In genomic region chr11:33941637-33942160, GRCh38 we compare ENCODE assay signal across 1 cellular context.
TF ChIP-seq lines count a peak whose summit lies in the region.

No MANE protein-coding gene starts in this region.

TF ChIP-seq in K562, 482 proteins besides CTCF, POLR2A, EP300 and RAD21 (continued from another document and continues in another):
- TF ChIP-seq SMAD3 (CRISPR knock-in tag; conservative IDR thresholded peaks at IDR 0.05) (peak; percentile 33; the same call in 1 of the 2 replicates), ZNF12 (CRISPR knock-in tag; IDR thresholded peaks at IDR 0.05) (peak; percentile 68; the same call in 1 of the 2 replicates), ZNF280B (CRISPR knock-in tag; IDR thresholded peaks at IDR 0.05) (no peak), ZNF3 (CRISPR knock-in tag; IDR thresholded peaks at IDR 0.05) (no peak), SIRT6 (IDR thresholded peaks at IDR 0.05; ENCODE audit: low read depth, low read length) (no peak), FOXJ2 (tag; IDR thresholded peaks at IDR 0.05) (no peak), HMG20A (CRISPR knock-in tag; conservative IDR thresholded peaks at IDR 0.05) (no peak), GTF2F1 (IDR thresholded peaks at IDR 0.05; ENCODE audit: low read depth, low read length) (no peak), STAT5B (CRISPR knock-in tag; IDR thresholded peaks at IDR 0.05) (no peak), RBM25 (IDR thresholded peaks at IDR 0.05; ENCODE audit: low read depth, low read length, severe bottlenecking) (no peak), CBFB (CRISPR knock-in tag; IDR thresholded peaks at IDR 0.05) (no peak), MAX (CRISPR knock-in tag; IDR thresholded peaks at IDR 0.05) (peak; percentile 88), COPS2 (conservative IDR thresholded peaks at IDR 0.05) (no peak), TAF7 (tag; IDR thresholded peaks at IDR 0.05) (peak; percentile 77), KDM1A (IDR thresholded peaks at IDR 0.05) (peak in 1 of 2 experiments; percentile 33; a peak in 1 of 4 replicates), ZNF444 (CRISPR knock-in tag; IDR thresholded peaks at IDR 0.05) (peak; percentile 23; the same call in 1 of the 2 replicates), SOX6 (IDR thresholded peaks at IDR 0.05) (peak; percentile 33; the same call in 1 of the 2 replicates), CHCHD3 (CRISPR knock-in tag; IDR thresholded peaks at IDR 0.05) (no peak), CREM (IDR thresholded peaks at IDR 0.05; ENCODE audit: low read depth) (peak; percentile 75; the same call in 1 of the 2 replicates), ZBTB49 (CRISPR knock-in tag; IDR thresholded peaks at IDR 0.05; ENCODE audit: borderline replicate concordance) (no peak), MED1 (CRISPR knock-in tag; IDR thresholded peaks at IDR 0.05; ENCODE audit: borderline replicate concordance) (no peak), FOXP1 (CRISPR knock-in tag; IDR thresholded peaks at IDR 0.05) (peak; percentile 51), RFX5 (IDR thresholded peaks at IDR 0.05; ENCODE audit: low read depth, low read length) (no peak), BHLHE40 (IDR thresholded peaks at IDR 0.05; ENCODE audit: low read length) (no peak), HEY1 (CRISPR knock-in tag; IDR thresholded peaks at IDR 0.05; ENCODE audit: borderline replicate concordance) (no peak), TAF1 (IDR thresholded peaks at IDR 0.05; ENCODE audit: control insufficient read depth, extremely low read depth, insufficient read depth, low read length, severe bottlenecking) (peak; percentile 43), TRIM25 (IDR thresholded peaks at IDR 0.05; ENCODE audit: borderline replicate concordance) (no peak), TSHZ1 (CRISPR knock-in tag; IDR thresholded peaks at IDR 0.05) (0 out of 2 replicates have a peak, but pooled peaks have one; percentile 27), SUPT5H (IDR thresholded peaks at IDR 0.05) (no peak; the same call in 1 of the 2 replicates), NFIC (IDR thresholded peaks at IDR 0.05) (peak; percentile 48), POLR2AphosphoS2 (IDR thresholded peaks at IDR 0.05; ENCODE audit: low read length) (no peak)
- TF ChIP-seq, protein P1, sequence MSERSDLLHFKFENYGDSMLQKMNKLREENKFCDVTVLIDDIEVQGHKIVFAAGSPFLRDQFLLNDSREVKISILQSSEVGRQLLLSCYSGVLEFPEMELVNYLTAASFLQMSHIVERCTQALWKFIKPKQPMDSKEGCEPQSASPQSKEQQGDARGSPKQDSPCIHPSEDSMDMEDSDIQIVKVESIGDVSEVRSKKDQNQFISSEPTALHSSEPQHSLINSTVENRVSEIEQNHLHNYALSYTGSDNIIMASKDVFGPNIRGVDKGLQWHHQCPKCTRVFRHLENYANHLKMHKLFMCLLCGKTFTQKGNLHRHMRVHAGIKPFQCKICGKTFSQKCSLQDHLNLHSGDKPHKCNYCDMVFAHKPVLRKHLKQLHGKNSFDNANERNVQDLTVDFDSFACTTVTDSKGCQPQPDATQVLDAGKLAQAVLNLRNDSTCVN (CRISPR knock-in tag; IDR thresholded peaks at IDR 0.05): no peak
- TF ChIP-seq, protein P2, sequence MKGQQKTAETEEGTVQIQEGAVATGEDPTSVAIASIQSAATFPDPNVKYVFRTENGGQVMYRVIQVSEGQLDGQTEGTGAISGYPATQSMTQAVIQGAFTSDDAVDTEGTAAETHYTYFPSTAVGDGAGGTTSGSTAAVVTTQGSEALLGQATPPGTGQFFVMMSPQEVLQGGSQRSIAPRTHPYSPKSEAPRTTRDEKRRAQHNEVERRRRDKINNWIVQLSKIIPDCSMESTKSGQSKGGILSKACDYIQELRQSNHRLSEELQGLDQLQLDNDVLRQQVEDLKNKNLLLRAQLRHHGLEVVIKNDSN (CRISPR knock-in tag; IDR thresholded peaks at IDR 0.05): peak; percentile 43; the same call in 1 of the 2 replicates
- TF ChIP-seq, protein P3, sequence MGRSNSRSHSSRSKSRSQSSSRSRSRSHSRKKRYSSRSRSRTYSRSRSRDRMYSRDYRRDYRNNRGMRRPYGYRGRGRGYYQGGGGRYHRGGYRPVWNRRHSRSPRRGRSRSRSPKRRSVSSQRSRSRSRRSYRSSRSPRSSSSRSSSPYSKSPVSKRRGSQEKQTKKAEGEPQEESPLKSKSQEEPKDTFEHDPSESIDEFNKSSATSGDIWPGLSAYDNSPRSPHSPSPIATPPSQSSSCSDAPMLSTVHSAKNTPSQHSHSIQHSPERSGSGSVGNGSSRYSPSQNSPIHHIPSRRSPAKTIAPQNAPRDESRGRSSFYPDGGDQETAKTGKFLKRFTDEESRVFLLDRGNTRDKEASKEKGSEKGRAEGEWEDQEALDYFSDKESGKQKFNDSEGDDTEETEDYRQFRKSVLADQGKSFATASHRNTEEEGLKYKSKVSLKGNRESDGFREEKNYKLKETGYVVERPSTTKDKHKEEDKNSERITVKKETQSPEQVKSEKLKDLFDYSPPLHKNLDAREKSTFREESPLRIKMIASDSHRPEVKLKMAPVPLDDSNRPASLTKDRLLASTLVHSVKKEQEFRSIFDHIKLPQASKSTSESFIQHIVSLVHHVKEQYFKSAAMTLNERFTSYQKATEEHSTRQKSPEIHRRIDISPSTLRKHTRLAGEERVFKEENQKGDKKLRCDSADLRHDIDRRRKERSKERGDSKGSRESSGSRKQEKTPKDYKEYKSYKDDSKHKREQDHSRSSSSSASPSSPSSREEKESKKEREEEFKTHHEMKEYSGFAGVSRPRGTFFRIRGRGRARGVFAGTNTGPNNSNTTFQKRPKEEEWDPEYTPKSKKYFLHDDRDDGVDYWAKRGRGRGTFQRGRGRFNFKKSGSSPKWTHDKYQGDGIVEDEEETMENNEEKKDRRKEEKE (IDR thresholded peaks at IDR 0.05; ENCODE audit: borderline replicate concordance in 1 of 2, control insufficient read depth in 1 of 2, low read depth in 2 of 2, low read length in 1 of 2): no peak
- TF ChIP-seq, protein P4, sequence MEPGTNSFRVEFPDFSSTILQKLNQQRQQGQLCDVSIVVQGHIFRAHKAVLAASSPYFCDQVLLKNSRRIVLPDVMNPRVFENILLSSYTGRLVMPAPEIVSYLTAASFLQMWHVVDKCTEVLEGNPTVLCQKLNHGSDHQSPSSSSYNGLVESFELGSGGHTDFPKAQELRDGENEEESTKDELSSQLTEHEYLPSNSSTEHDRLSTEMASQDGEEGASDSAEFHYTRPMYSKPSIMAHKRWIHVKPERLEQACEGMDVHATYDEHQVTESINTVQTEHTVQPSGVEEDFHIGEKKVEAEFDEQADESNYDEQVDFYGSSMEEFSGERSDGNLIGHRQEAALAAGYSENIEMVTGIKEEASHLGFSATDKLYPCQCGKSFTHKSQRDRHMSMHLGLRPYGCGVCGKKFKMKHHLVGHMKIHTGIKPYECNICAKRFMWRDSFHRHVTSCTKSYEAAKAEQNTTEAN (CRISPR knock-in tag; IDR thresholded peaks at IDR 0.05): no peak
- TF ChIP-seq, protein P5, sequence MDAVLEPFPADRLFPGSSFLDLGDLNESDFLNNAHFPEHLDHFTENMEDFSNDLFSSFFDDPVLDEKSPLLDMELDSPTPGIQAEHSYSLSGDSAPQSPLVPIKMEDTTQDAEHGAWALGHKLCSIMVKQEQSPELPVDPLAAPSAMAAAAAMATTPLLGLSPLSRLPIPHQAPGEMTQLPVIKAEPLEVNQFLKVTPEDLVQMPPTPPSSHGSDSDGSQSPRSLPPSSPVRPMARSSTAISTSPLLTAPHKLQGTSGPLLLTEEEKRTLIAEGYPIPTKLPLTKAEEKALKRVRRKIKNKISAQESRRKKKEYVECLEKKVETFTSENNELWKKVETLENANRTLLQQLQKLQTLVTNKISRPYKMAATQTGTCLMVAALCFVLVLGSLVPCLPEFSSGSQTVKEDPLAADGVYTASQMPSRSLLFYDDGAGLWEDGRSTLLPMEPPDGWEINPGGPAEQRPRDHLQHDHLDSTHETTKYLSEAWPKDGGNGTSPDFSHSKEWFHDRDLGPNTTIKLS (IDR thresholded peaks at IDR 0.05; ENCODE audit: borderline replicate concordance, low read depth): no peak; the same call in 1 of the 2 replicates
- TF ChIP-seq, protein P6, sequence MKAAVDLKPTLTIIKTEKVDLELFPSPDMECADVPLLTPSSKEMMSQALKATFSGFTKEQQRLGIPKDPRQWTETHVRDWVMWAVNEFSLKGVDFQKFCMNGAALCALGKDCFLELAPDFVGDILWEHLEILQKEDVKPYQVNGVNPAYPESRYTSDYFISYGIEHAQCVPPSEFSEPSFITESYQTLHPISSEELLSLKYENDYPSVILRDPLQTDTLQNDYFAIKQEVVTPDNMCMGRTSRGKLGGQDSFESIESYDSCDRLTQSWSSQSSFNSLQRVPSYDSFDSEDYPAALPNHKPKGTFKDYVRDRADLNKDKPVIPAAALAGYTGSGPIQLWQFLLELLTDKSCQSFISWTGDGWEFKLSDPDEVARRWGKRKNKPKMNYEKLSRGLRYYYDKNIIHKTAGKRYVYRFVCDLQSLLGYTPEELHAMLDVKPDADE (conservative IDR thresholded peaks at IDR 0.05; ENCODE audit: control insufficient read depth, low read depth, low read length): peak; percentile 32; the same call in 1 of the 2 replicates
